Comparison of ENCODE assay signal across 1 cellular context in genomic region chr17:81681672-81682071, GRCh38.
TF ChIP-seq lines count a peak whose summit lies in the region.

No MANE protein-coding gene starts in this region.

TF ChIP-seq in HCT116, 20 proteins besides CTCF, POLR2A, EP300 and RAD21:
- TF ChIP-seq ZBTB33 (IDR thresholded peaks at IDR 0.05; ENCODE audit: extremely low read depth, insufficient replicate concordance, low read length) (no peak), SIN3A (IDR thresholded peaks at IDR 0.05; ENCODE audit: low read depth) (no peak), CBX3 (IDR thresholded peaks at IDR 0.05; ENCODE audit: low read depth) (no peak), JUND (IDR thresholded peaks at IDR 0.05) (no peak)
TF ChIP-seq in HCT116: peak in this region for 0.
